Comparison of ENCODE assay signal across 27 cellular contexts in the genomic region with DNA sequence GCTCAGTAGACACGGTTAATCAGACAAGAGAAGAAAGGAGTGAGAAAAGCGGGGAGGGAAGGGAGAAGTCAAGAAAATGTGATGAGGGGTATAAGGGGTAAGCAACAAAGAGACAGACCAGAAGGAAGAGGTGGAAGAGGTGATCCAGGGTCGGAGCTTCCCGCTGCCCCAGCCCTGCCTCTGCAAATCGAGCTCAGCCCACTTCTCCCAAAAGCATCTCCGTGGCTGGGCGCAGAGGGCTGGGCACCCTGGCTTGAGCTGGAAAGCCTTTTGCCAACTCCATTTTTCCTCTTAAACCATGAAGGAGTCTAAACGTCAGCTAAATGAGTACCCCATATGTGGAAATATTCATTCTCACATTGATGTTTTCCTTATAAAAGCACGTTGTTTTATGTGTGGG. TPM values are rescaled to one million over a fixed set of nuclear protein-coding genes. Genes with fewer than 3 reads are reported as not detected.
"Had no signal": no experiment of that assay in that cellular context is flagged by ENCODE, and none has a peak within 500 bp of the region (broad histone marks: within the 10 kb centered on the region; RNA-seq: fewer than 3 reads in every experiment).

No MANE protein-coding gene starts in this region.

- H3K4me2 ChIP-seq: PC-9 had no signal

- H3K27ac ChIP-seq: ascending aorta, body of pancreas, PC-9 had no signal

- H3K27ac Mint-ChIP-seq: activated B cell treated with CpG ODN at 0.5 μM for 24 hours; activated CD4-positive, alpha-beta memory T cell treated with anti-CD3 and anti-CD28 coated beads for 36 hours; activated CD4-positive, alpha-beta T cell treated with anti-CD3 and anti-CD28 coated beads, Interleukin-2, amount 10 ng/mL, durations not matched to agents 7 days and 5 days; activated naive CD4-positive, alpha-beta T cell treated with anti-CD3 and anti-CD28 coated beads, Interleukin-2, amount 10 ng/mL, durations not matched to agents 7 days and 5 days; activated naive CD8-positive, alpha-beta T cell treated with anti-CD3 and anti-CD28 coated beads, Interleukin-2, amount 50 U/mL, for 24 hours; activated T-cell treated with anti-CD3 and anti-CD28 coated beads, Interleukin-2, amount 50 U/mL, for 72 hours; activated T-helper 2 cell treated with anti-CD3 and anti-CD28 coated beads, Interferon-gamma antibody, Interleukin-2, Interleukin-4, amounts not matched to agents 10 μg/mL and 5 μg/mL and 100 μg/mL, durations not matched to agents 14 hours and 24 hours and 36 hours; T-cell had no signal

- H3K4me1 ChIP-seq: ascending aorta, body of pancreas had no signal

- H2AFZ ChIP-seq: PC-9 had no signal

- H3K27me3 ChIP-seq: ascending aorta, body of pancreas had no signal

- H3K9me3 Mint-ChIP-seq: activated B cell treated with CpG ODN at 0.5 μM for 24 hours; activated CD4-positive, alpha-beta memory T cell treated with anti-CD3 and anti-CD28 coated beads for 36 hours; activated CD4-positive, alpha-beta T cell treated with anti-CD3 and anti-CD28 coated beads, Interleukin-2, amount 10 ng/mL, durations not matched to agents 7 days and 5 days; activated naive CD4-positive, alpha-beta T cell treated with anti-CD3 and anti-CD28 coated beads, Interleukin-2, amount 10 ng/mL, durations not matched to agents 7 days and 5 days; activated naive CD8-positive, alpha-beta T cell treated with anti-CD3 and anti-CD28 coated beads, Interleukin-2, amount 50 U/mL, for 24 hours; activated T-cell treated with anti-CD3 and anti-CD28 coated beads, Interleukin-2, amount 50 U/mL, for 72 hours; activated T-helper 2 cell treated with anti-CD3 and anti-CD28 coated beads, Interferon-gamma antibody, Interleukin-2, Interleukin-4, amounts not matched to agents 10 μg/mL and 5 μg/mL and 100 μg/mL, durations not matched to agents 14 hours and 24 hours and 36 hours; T-cell had no signal

- H3K9me3 ChIP-seq: ascending aorta, body of pancreas had no signal

- DNase-seq: activated B cell treated with CpG ODN at 0.5 μM for 24 hours; activated CD4-positive, alpha-beta memory T cell treated with anti-CD3 and anti-CD28 coated beads for 36 hours; activated CD4-positive, alpha-beta T cell treated with anti-CD3 and anti-CD28 coated beads for 1 hour; activated CD4-positive, alpha-beta T cell treated with anti-CD3 and anti-CD28 coated beads, Interleukin-2, amount 10 ng/mL, durations not matched to agents 7 days and 5 days; activated CD8-positive, alpha-beta memory T cell treated with anti-CD3 and anti-CD28 coated beads for 24 hours; activated gamma-delta T cell treated with Interleukin-2 at 50 U/mL for 16 hours; activated naive CD4-positive, alpha-beta T cell treated with anti-CD3 and anti-CD28 coated beads, Interleukin-2, amount 10 ng/mL, durations not matched to agents 7 days and 5 days; activated naive CD8-positive, alpha-beta T cell treated with anti-CD3 and anti-CD28 coated beads, Interleukin-2, amount 50 U/mL, for 24 hours; activated T-cell treated with anti-CD3 and anti-CD28 coated beads, Interleukin-2, amount 50 U/mL, for 72 hours; amniotic stem cell; body of pancreas; KG1; NCI-H1092 treated with DMSO at 0.1 percent for 48 hours; NCI-H1417 treated with DMSO at 0.1 percent for 48 hours; NCI-H2029; NCI-H2107; NCI-H345; NCI-H510A; NCI-H82; NK-92 treated with Interleukin-12 subunit alpha and Interleukin-12 subunit beta, amount 100 ng/mL, for 24 hours; PC-9; SIG-M5; T-cell; T-helper 2 cell; T1000 had no signal

- H3K4me3 ChIP-seq: ascending aorta, body of pancreas, PC-9 had no signal

- H3K36me3 ChIP-seq: ascending aorta had no signal

- ATAC-seq: activated naive CD8-positive, alpha-beta T cell treated with anti-CD3 and anti-CD28 coated beads, Interleukin-2, amount 50 U/mL, for 24 hours; activated T-cell treated with anti-CD3 and anti-CD28 coated beads, Interleukin-2, amount 50 U/mL, for 72 hours; body of pancreas; T-cell had no signal

- H3K36me3 Mint-ChIP-seq: activated CD4-positive, alpha-beta memory T cell treated with anti-CD3 and anti-CD28 coated beads for 36 hours; activated naive CD4-positive, alpha-beta T cell treated with anti-CD3 and anti-CD28 coated beads, Interleukin-2, amount 10 ng/mL, durations not matched to agents 7 days and 5 days; T-cell had no signal

RNA-seq across cellular contexts. Expression of a gene that starts 55.0 kb away (rescaled TPM):
- total RNA-seq: activated CD4-positive, alpha-beta memory T cell treated with anti-CD3 and anti-CD28 coated beads for 36 hours; activated CD4-positive, alpha-beta T cell treated with anti-CD3 and anti-CD28 coated beads, Interleukin-2, amount 10 ng/mL, durations not matched to agents 7 days and 5 days; PC-9 had no signal
